ENCODE assay signal across 37 cellular contexts in genomic region chr6:334536-334935, GRCh38. TPM values are rescaled to one million over a fixed set of nuclear protein-coding genes. Genes with fewer than 3 reads are reported as not detected.
"Had no signal": no experiment of that assay in that cellular context is flagged by ENCODE, and none has a peak within 500 bp of the region (broad histone marks: within the 10 kb centered on the region; RNA-seq: fewer than 3 reads in every experiment).

No MANE protein-coding gene starts in this region.

- H3K27ac Mint-ChIP-seq: activated naive CD4-positive, alpha-beta T cell treated with anti-CD3 and anti-CD28 coated beads for 36 hours; activated naive CD4-positive, alpha-beta T cell treated with anti-CD3 and anti-CD28 coated beads, Interleukin-2, amount 10 ng/mL, durations not matched to agents 7 days and 5 days; activated naive CD4-positive, alpha-beta T cell treated with anti-CD3 and anti-CD28 coated beads, Interleukin-2, amount 50 U/mL, for 24 hours; activated naive CD4-positive, alpha-beta T cell treated with anti-CD3 and anti-CD28 coated beads, Interleukin-2, amount 50 U/mL, for 72 hours; activated naive CD8-positive, alpha-beta T cell; activated naive CD8-positive, alpha-beta T cell treated with anti-CD3 and anti-CD28 coated beads for 36 hours; activated naive CD8-positive, alpha-beta T cell treated with anti-CD3 and anti-CD28 coated beads, Interleukin-2, amount 10 ng/mL, durations not matched to agents 7 days and 5 days; activated naive CD8-positive, alpha-beta T cell treated with anti-CD3 and anti-CD28 coated beads, Interleukin-2, amount 50 U/mL, for 24 hours; activated T-cell treated with anti-CD3 and anti-CD28 coated beads, Interleukin-2, amount 50 U/mL, for 24 hours; activated T-cell treated with anti-CD3 and anti-CD28 coated beads, Interleukin-2, amount 50 U/mL, for 72 hours; activated T-helper 1 cell treated with anti-CD3 and anti-CD28 coated beads, Interleukin-12 subunit alpha, Interleukin-12 subunit beta, Interleukin-2, Interleukin-4 antibody, amounts not matched to agents 30 ng/mL and 10 ng/mL and 1 ng/mL, durations not matched to agents 14 hours and 24 hours and 36 hours; activated T-helper 17 cell treated with anti-CD3 and anti-CD28 coated beads, Interleukin-2, amount 50 U/mL, for 72 hours; activated T-helper 2 cell treated with anti-CD3 and anti-CD28 coated beads, Interferon-gamma antibody, Interleukin-2, Interleukin-4, amounts not matched to agents 10 μg/mL and 5 μg/mL and 100 μg/mL, durations not matched to agents 14 hours and 24 hours and 36 hours; brain had no signal

- H3K4me1 ChIP-seq: ascending aorta, breast epithelium had no signal

- H3K4me3 Mint-ChIP-seq: activated naive CD4-positive, alpha-beta T cell treated with anti-CD3 and anti-CD28 coated beads for 36 hours; activated naive CD4-positive, alpha-beta T cell treated with anti-CD3 and anti-CD28 coated beads, Interleukin-2, amount 10 ng/mL, durations not matched to agents 7 days and 5 days; activated naive CD4-positive, alpha-beta T cell treated with anti-CD3 and anti-CD28 coated beads, Interleukin-2, amount 50 U/mL, for 24 hours; activated naive CD8-positive, alpha-beta T cell; activated naive CD8-positive, alpha-beta T cell treated with anti-CD3 and anti-CD28 coated beads for 36 hours; activated naive CD8-positive, alpha-beta T cell treated with anti-CD3 and anti-CD28 coated beads, Interleukin-2, amount 10 ng/mL, durations not matched to agents 7 days and 5 days; activated naive CD8-positive, alpha-beta T cell treated with anti-CD3 and anti-CD28 coated beads, Interleukin-2, amount 50 U/mL, for 24 hours; activated T-cell treated with anti-CD3 and anti-CD28 coated beads, Interleukin-2, amount 50 U/mL, for 24 hours; activated T-cell treated with anti-CD3 and anti-CD28 coated beads, Interleukin-2, amount 50 U/mL, for 4 hours; activated T-cell treated with anti-CD3 and anti-CD28 coated beads, Interleukin-2, amount 50 U/mL, for 72 hours; activated T-helper 1 cell treated with anti-CD3 and anti-CD28 coated beads, Interleukin-12 subunit alpha, Interleukin-12 subunit beta, Interleukin-2, Interleukin-4 antibody, amounts not matched to agents 30 ng/mL and 10 ng/mL and 1 ng/mL, durations not matched to agents 14 hours and 24 hours and 36 hours; activated T-helper 17 cell treated with anti-CD3 and anti-CD28 coated beads, Interleukin-2, amount 50 U/mL, for 72 hours; brain; central memory CD8-positive, alpha-beta T cell had no signal

- H3K36me3 ChIP-seq: adrenal gland, ascending aorta, brain microvascular endothelial cell, breast epithelium, cardiac muscle cell had no signal

- H3K9me3 Mint-ChIP-seq: activated naive CD4-positive, alpha-beta T cell treated with anti-CD3 and anti-CD28 coated beads for 36 hours; activated naive CD4-positive, alpha-beta T cell treated with anti-CD3 and anti-CD28 coated beads, Interleukin-2, amount 10 ng/mL, durations not matched to agents 7 days and 5 days; activated naive CD4-positive, alpha-beta T cell treated with anti-CD3 and anti-CD28 coated beads, Interleukin-2, amount 50 U/mL, for 24 hours; activated naive CD4-positive, alpha-beta T cell treated with anti-CD3 and anti-CD28 coated beads, Interleukin-2, amount 50 U/mL, for 72 hours; activated naive CD8-positive, alpha-beta T cell treated with anti-CD3 and anti-CD28 coated beads for 36 hours; activated naive CD8-positive, alpha-beta T cell treated with anti-CD3 and anti-CD28 coated beads, Interleukin-2, amount 10 ng/mL, durations not matched to agents 7 days and 5 days; activated naive CD8-positive, alpha-beta T cell treated with anti-CD3 and anti-CD28 coated beads, Interleukin-2, amount 50 U/mL, for 24 hours; activated T-cell treated with anti-CD3 and anti-CD28 coated beads, Interleukin-2, amount 50 U/mL, for 24 hours; activated T-cell treated with anti-CD3 and anti-CD28 coated beads, Interleukin-2, amount 50 U/mL, for 4 hours; activated T-cell treated with anti-CD3 and anti-CD28 coated beads, Interleukin-2, amount 50 U/mL, for 72 hours; activated T-helper 1 cell treated with anti-CD3 and anti-CD28 coated beads, Interleukin-12 subunit alpha, Interleukin-12 subunit beta, Interleukin-2, Interleukin-4 antibody, amounts not matched to agents 30 ng/mL and 10 ng/mL and 1 ng/mL, durations not matched to agents 14 hours and 24 hours and 36 hours; activated T-helper 17 cell treated with anti-CD3 and anti-CD28 coated beads, Interleukin-2, amount 50 U/mL, for 72 hours; activated T-helper 2 cell treated with anti-CD3 and anti-CD28 coated beads, Interferon-gamma antibody, Interleukin-2, Interleukin-4, amounts not matched to agents 10 μg/mL and 5 μg/mL and 100 μg/mL, durations not matched to agents 14 hours and 24 hours and 36 hours; central memory CD8-positive, alpha-beta T cell had no signal

- H3K27me3 Mint-ChIP-seq: activated naive CD4-positive, alpha-beta T cell treated with anti-CD3 and anti-CD28 coated beads, Interleukin-2, amount 10 ng/mL, durations not matched to agents 7 days and 5 days; activated naive CD4-positive, alpha-beta T cell treated with anti-CD3 and anti-CD28 coated beads, Interleukin-2, amount 50 U/mL, for 24 hours; activated naive CD8-positive, alpha-beta T cell; activated naive CD8-positive, alpha-beta T cell treated with anti-CD3 and anti-CD28 coated beads for 36 hours; activated naive CD8-positive, alpha-beta T cell treated with anti-CD3 and anti-CD28 coated beads, Interleukin-2, amount 10 ng/mL, durations not matched to agents 7 days and 5 days; activated naive CD8-positive, alpha-beta T cell treated with anti-CD3 and anti-CD28 coated beads, Interleukin-2, amount 50 U/mL, for 24 hours; activated T-cell treated with anti-CD3 and anti-CD28 coated beads, Interleukin-2, amount 50 U/mL, for 24 hours; activated T-helper 17 cell treated with anti-CD3 and anti-CD28 coated beads, Interleukin-2, amount 50 U/mL, for 72 hours; brain; central memory CD8-positive, alpha-beta T cell had no signal

- ATAC-seq: activated naive CD4-positive, alpha-beta T cell treated with anti-CD3 and anti-CD28 coated beads, Interleukin-2, amount 50 U/mL, for 72 hours; activated naive CD8-positive, alpha-beta T cell treated with anti-CD3 and anti-CD28 coated beads, Interleukin-2, amount 50 U/mL, for 24 hours; activated T-cell treated with anti-CD3 and anti-CD28 coated beads, Interleukin-2, amount 50 U/mL, for 4 hours; activated T-cell treated with anti-CD3 and anti-CD28 coated beads, Interleukin-2, amount 50 U/mL, for 72 hours; activated T-helper 17 cell treated with anti-CD3 and anti-CD28 coated beads, Interleukin-2, amount 50 U/mL, for 72 hours; body of pancreas had no signal

- H3K4me3 ChIP-seq: adrenal gland, ascending aorta, body of pancreas, breast epithelium, cardiac muscle cell had no signal

- H3K36me3 Mint-ChIP-seq: activated naive CD4-positive, alpha-beta T cell treated with anti-CD3 and anti-CD28 coated beads, Interleukin-2, amount 50 U/mL, for 24 hours; activated naive CD4-positive, alpha-beta T cell treated with anti-CD3 and anti-CD28 coated beads, Interleukin-2, amount 50 U/mL, for 72 hours; brain had no signal

- H3K9me3 ChIP-seq: adrenal gland, ascending aorta, body of pancreas, breast epithelium had no signal

- H3K27me3 ChIP-seq: adrenal gland, ascending aorta, body of pancreas, brain microvascular endothelial cell, breast epithelium, cardiac muscle cell had no signal

- H3K27ac ChIP-seq: adrenal gland, ascending aorta, body of pancreas, brain microvascular endothelial cell, breast epithelium, cardiac muscle cell had no signal

- DNase-seq: activated effector memory CD4-positive, alpha-beta T cell treated with anti-CD3 and anti-CD28 coated beads, Interleukin-2, amount 50 U/mL, for 16 hours; activated effector memory CD4-positive, alpha-beta T cell treated with Interleukin-2 at 50 U/mL for 16 hours; activated gamma-delta T cell; activated gamma-delta T cell treated with Interleukin-2 at 50 U/mL for 16 hours; activated naive CD4-positive, alpha-beta T cell; activated naive CD4-positive, alpha-beta T cell treated with anti-CD3 and anti-CD28 coated beads for 36 hours; activated naive CD4-positive, alpha-beta T cell treated with anti-CD3 and anti-CD28 coated beads, Interleukin-2, amount 10 ng/mL, durations not matched to agents 7 days and 5 days; activated naive CD4-positive, alpha-beta T cell treated with anti-CD3 and anti-CD28 coated beads, Interleukin-2, amount 50 U/mL, for 16 hours; activated naive CD4-positive, alpha-beta T cell treated with Interleukin-2 at 50 U/mL for 16 hours; activated naive CD8-positive, alpha-beta T cell treated with anti-CD3 and anti-CD28 coated beads for 36 hours; activated naive CD8-positive, alpha-beta T cell treated with anti-CD3 and anti-CD28 coated beads, Interleukin-2, amount 10 ng/mL, durations not matched to agents 7 days and 5 days; activated naive CD8-positive, alpha-beta T cell treated with anti-CD3 and anti-CD28 coated beads, Interleukin-2, amount 50 U/mL, for 24 hours; activated T-cell treated with anti-CD3 and anti-CD28 coated beads, Interleukin-2, amount 50 U/mL, for 4 hours; activated T-cell treated with anti-CD3 and anti-CD28 coated beads, Interleukin-2, amount 50 U/mL, for 48 hours; activated T-cell treated with anti-CD3 and anti-CD28 coated beads, Interleukin-2, amount 50 U/mL, for 72 hours; adrenal gland; amniotic stem cell; amygdala; anterior cingulate cortex; body of pancreas; brain microvascular endothelial cell; caudate nucleus; central memory CD4-positive, alpha-beta T cell; cerebellar nuclear complex had no signal

RNA-seq across cellular contexts. Expression of gene IRF4, which starts 57.0 kb away (rescaled TPM):
- total RNA-seq: bronchial epithelial cell, cardiac muscle cell had no signal
- polyA plus RNA-seq: cardiac muscle cell had no signal
